ENCODE assay signal across 18 cellular contexts in the genomic region with DNA sequence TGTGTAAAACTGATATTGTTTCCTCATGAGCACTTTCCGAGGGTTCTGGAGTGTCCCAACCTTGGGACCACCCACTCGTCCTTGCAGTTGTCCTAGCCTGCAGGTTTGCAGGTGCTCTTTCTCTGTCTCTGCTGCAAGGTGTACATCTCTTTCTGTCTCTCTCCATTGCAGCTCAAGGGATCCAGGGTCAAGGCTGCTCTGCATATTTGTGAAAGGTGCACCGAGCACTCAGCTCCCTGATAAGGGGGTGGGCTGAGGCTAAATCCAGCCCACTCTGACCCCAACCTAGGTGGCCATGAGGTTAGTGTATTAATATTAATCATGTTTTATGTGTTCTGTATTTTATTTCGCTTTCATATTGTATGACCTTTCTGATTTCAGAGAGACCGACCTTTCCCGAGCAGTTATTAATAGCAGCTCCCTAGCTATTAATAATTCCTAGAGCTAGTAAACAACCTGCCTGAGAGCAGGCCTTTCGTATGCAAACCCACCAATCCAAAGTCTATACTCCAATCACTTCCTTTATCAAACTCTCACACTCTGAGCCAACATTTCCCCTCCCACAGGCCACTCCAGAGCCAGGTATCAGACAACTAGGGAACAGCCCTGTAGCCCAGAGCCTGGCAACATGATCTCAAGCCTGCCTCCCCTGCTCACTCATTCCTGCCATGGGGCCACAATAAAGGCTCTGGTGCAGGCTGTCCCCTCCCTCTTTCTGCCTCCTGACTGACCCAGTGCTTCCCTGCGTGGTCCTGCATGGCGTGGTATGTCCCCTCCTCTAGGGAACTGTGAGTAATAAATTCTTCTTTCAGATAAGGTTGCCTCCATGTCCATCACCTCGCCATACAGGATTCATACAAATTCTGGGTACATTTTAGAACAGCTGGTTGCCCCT.
DNase-seq lines count a peak whose midpoint lies in the region; ATAC-seq and TF ChIP-seq lines count a peak whose summit lies in the region.
"Had no signal": no experiment of that assay in that cellular context is flagged by ENCODE, and none has a peak within 500 bp of the region (broad histone marks: within the 10 kb centered on the region; RNA-seq: fewer than 3 reads in every experiment).

No MANE protein-coding gene starts in this region.

- TF ChIP-seq EP300 in esophagus muscularis mucosa (IDR thresholded peaks at IDR 0.05) (no peak), gastroesophageal sphincter (IDR thresholded peaks at IDR 0.05) (no peak)

- DNase-seq in esophagus muscularis mucosa (ENCODE audit: extremely low spot score) (peak; percentile 74), left ventricle myocardium superior (no peak), mucosa of gallbladder (ENCODE audit: low spot score) (peak; percentile 69), type B pancreatic cell (ENCODE audit: extremely low spot score, unreplicated experiment) (peak; percentile 42), left lung (no peak)
- DNase-seq: ACHN, DMS79 treated with DMSO at 0.1 percent for 48 hours, KG1, NCI-H1417, NCI-H187 treated with DMSO at 0.1 percent for 48 hours, NCI-H226, NCI-H524, NCI-H82, OCI-M1, SIG-M5 had no signal

- ATAC-seq in left ventricle myocardium superior (peak; percentile 88), left lung (no peak), HG03439 (IDR thresholded peaks at IDR 0.05; ENCODE audit: unreplicated experiment) (no peak), gastroesophageal sphincter (no peak)

- H3K9me3 ChIP-seq in esophagus muscularis mucosa, result no peaks in the 10 kb centered on the region
- no peaks in the 10 kb centered on the region for H3K9me3 ChIP-seq in left lung
- no peaks in the 10 kb centered on the region for H3K9me3 ChIP-seq in gastroesophageal sphincter

- H3K4me3 ChIP-seq in esophagus muscularis mucosa (no peak overlapping the region), left lung (no peak overlapping the region), gastroesophageal sphincter (no peak overlapping the region)

- H3K36me3 ChIP-seq in esophagus muscularis mucosa (no peaks in the 10 kb centered on the region), left lung (no peaks in the 10 kb centered on the region), gastroesophageal sphincter (no peaks in the 10 kb centered on the region)

- TF ChIP-seq CTCF in esophagus muscularis mucosa (IDR thresholded peaks at IDR 0.05) (no peak), type B pancreatic cell (conservative IDR thresholded peaks at IDR 0.05) (no peak), left lung (IDR thresholded peaks at IDR 0.05) (no peak), gastroesophageal sphincter (IDR thresholded peaks at IDR 0.05) (no peak)

- no peaks in the 10 kb centered on the region for H3K9me3 Mint-ChIP-seq in type B pancreatic cell

- WGBS in esophagus muscularis mucosa, result 84% methylated on average over 10 of the region's 10 CpGs
- 76 to 83% methylated on average over 7 to 9 of the region's 10 CpGs for WGBS in gastroesophageal sphincter (ENCODE audit: low coverage in 1 of 2), 2 donors

- no peaks in the 10 kb centered on the region for H3K36me3 Mint-ChIP-seq in type B pancreatic cell

- intact Hi-C loops in esophagus muscularis mucosa (cut with DNase I), result no loop called here
- intact Hi-C loops in left ventricle myocardium superior (cut with micrococcal nuclease), result no loop called here
- intact Hi-C loops in left lung (cut with DNase I), result no loop called here

- peaks cover 10% of the 10 kb centered on the region for H3K27me3 Mint-ChIP-seq in type B pancreatic cell

- no peak for TF ChIP-seq POLR2A in esophagus muscularis mucosa (IDR thresholded peaks at IDR 0.05; ENCODE audit: low read depth)
- no peak for TF ChIP-seq POLR2A in gastroesophageal sphincter (IDR thresholded peaks at IDR 0.05)

- peaks cover 0 to 6% (median 0%) of the 10 kb centered on the region in 4 donors for H3K4me1 ChIP-seq in esophagus muscularis mucosa
- H3K4me1 ChIP-seq in left lung, result no peaks in the 10 kb centered on the region
- no peaks in the 10 kb centered on the region for H3K4me1 ChIP-seq in gastroesophageal sphincter

- no peak overlapping the region for H3K27ac Mint-ChIP-seq in type B pancreatic cell

- H3K4me3 Mint-ChIP-seq in type B pancreatic cell, result no peak overlapping the region

- H3K4me1 Mint-ChIP-seq in type B pancreatic cell (ENCODE audit: unreplicated experiment), result peaks cover 7% of the 10 kb centered on the region

- H3K27me3 ChIP-seq in esophagus muscularis mucosa, result no peaks in the 10 kb centered on the region
- H3K27me3 ChIP-seq in left lung, result no peaks in the 10 kb centered on the region
- H3K27me3 ChIP-seq in gastroesophageal sphincter, result no peaks in the 10 kb centered on the region

- H3K27ac ChIP-seq in esophagus muscularis mucosa (replicated peaks in 1 of 4) (no peak overlapping the region), left lung (no peak overlapping the region), gastroesophageal sphincter (no peak overlapping the region)
- H3K27ac ChIP-seq: C4-2B had no signal

Comparison
In these comparisons a context has a peak if more than half of its experiments do, and no peak if none do; other contexts are left out.
1. DNase-seq: peak in esophagus muscularis mucosa (single experiment), mucosa of gallbladder (single experiment) and type B pancreatic cell (single experiment); none in left ventricle myocardium superior (single experiment) and left lung (0 of 2).